27 cellular contexts compared by ENCODE assay signal in genomic region chr2:30645745-30646119, GRCh38.
"Had no signal": no experiment of that assay in that cellular context is flagged by ENCODE, and none has a peak within 500 bp of the region (broad histone marks: within the 10 kb centered on the region; RNA-seq: fewer than 3 reads in every experiment).

No MANE protein-coding gene starts in this region.

- H3K4me3 ChIP-seq: ovary, prostate gland, stomach, thyroid gland, upper lobe of left lung had no signal

- H3K27me3 ChIP-seq: ovary, stomach, thyroid gland, upper lobe of left lung had no signal

- H3K4me1 Mint-ChIP-seq: activated CD4-positive, alpha-beta T cell treated with anti-CD3 and anti-CD28 coated beads, Interleukin-2, amount 10 ng/mL, durations not matched to agents 7 days and 5 days; activated naive CD4-positive, alpha-beta T cell treated with anti-CD3 and anti-CD28 coated beads, Interleukin-2, amount 50 U/mL, for 24 hours; activated naive CD8-positive, alpha-beta T cell treated with anti-CD3 and anti-CD28 coated beads, Interleukin-2, amount 50 U/mL, for 24 hours; natural killer cell had no signal

- H3K9me3 ChIP-seq: ovary, prostate gland, stomach, thyroid gland, upper lobe of left lung had no signal

- H3K27ac ChIP-seq: ovary, prostate gland, stomach, thyroid gland, upper lobe of left lung had no signal

- H3K36me3 ChIP-seq: ovary, prostate gland had no signal

- H3K27ac Mint-ChIP-seq: activated CD4-positive, alpha-beta T cell treated with anti-CD3 and anti-CD28 coated beads, Interleukin-2, amount 10 ng/mL, durations not matched to agents 7 days and 5 days; activated CD8-positive, alpha-beta T cell treated with anti-CD3 and anti-CD28 coated beads for 36 hours; activated naive CD4-positive, alpha-beta T cell treated with anti-CD3 and anti-CD28 coated beads, Interleukin-2, amount 50 U/mL, for 24 hours; activated naive CD8-positive, alpha-beta T cell treated with anti-CD3 and anti-CD28 coated beads, Interleukin-2, amount 50 U/mL, for 24 hours; activated T-helper 17 cell treated with anti-CD3 and anti-CD28 coated beads, Interleukin-2, amount 50 U/mL, for 72 hours; effector memory CD8-positive, alpha-beta T cell; natural killer cell; stimulated activated naive B cell treated with anti-CD40 and anti-IgM and Interleukin-4, amounts not matched to agents 10 μg/mL and 1 μg/mL and 100 μg/mL, for 72 hours; WTC11 had no signal

- H3K9me3 Mint-ChIP-seq: activated CD4-positive, alpha-beta T cell treated with anti-CD3 and anti-CD28 coated beads, Interleukin-2, amount 10 ng/mL, durations not matched to agents 7 days and 5 days; activated CD8-positive, alpha-beta T cell treated with anti-CD3 and anti-CD28 coated beads for 36 hours; activated naive CD4-positive, alpha-beta T cell treated with anti-CD3 and anti-CD28 coated beads, Interleukin-2, amount 50 U/mL, for 24 hours; activated naive CD8-positive, alpha-beta T cell treated with anti-CD3 and anti-CD28 coated beads, Interleukin-2, amount 50 U/mL, for 24 hours; activated T-cell treated with anti-CD3 and anti-CD28 coated beads, Interleukin-2, amount 50 U/mL, for 4 hours; activated T-helper 17 cell treated with anti-CD3 and anti-CD28 coated beads, Interleukin-2, amount 50 U/mL, for 72 hours; effector memory CD8-positive, alpha-beta T cell; natural killer cell; stimulated activated naive B cell treated with anti-CD40 and anti-IgM and Interleukin-4, amounts not matched to agents 10 μg/mL and 1 μg/mL and 100 μg/mL, for 72 hours; WTC11 had no signal

- DNase-seq: activated CD4-positive, alpha-beta T cell treated with anti-CD3 and anti-CD28 coated beads for 1 hour; activated CD4-positive, alpha-beta T cell treated with anti-CD3 and anti-CD28 coated beads, Interleukin-2, amount 10 ng/mL, durations not matched to agents 7 days and 5 days; activated CD8-positive, alpha-beta T cell treated with anti-CD3 and anti-CD28 coated beads for 36 hours; activated gamma-delta T cell treated with Interleukin-2 at 50 U/mL for 16 hours; activated naive CD8-positive, alpha-beta T cell treated with anti-CD3 and anti-CD28 coated beads, Interleukin-2, amount 50 U/mL, for 24 hours; activated T-cell treated with anti-CD3 and anti-CD28 coated beads, Interleukin-2, amount 50 U/mL, for 4 hours; amygdala; caudate nucleus; cortex of kidney; effector memory CD8-positive, alpha-beta T cell; head of caudate nucleus; hippocampal formation; left colon; mesendoderm; natural killer cell; ovary; stimulated activated CD4-positive, alpha-beta T cell treated with anti-CD3 and anti-CD28 coated beads, Interleukin-15, amount 100 ng/mL, for 24 hours; stimulated activated CD4-positive, alpha-beta T cell treated with anti-CD3 and anti-CD28 coated beads, Interleukin-2, amount 100 ng/mL, for 24 hours; stimulated activated naive B cell treated with anti-CD40 and anti-IgM and Interleukin-4, amounts not matched to agents 10 μg/mL and 1 μg/mL and 100 μg/mL, for 72 hours; stomach; T-helper 2 cell had no signal

- H3K4me1 ChIP-seq: prostate gland, upper lobe of left lung had no signal

- H3K36me3 Mint-ChIP-seq: natural killer cell had no signal

- H3K27me3 Mint-ChIP-seq: activated CD4-positive, alpha-beta T cell treated with anti-CD3 and anti-CD28 coated beads, Interleukin-2, amount 10 ng/mL, durations not matched to agents 7 days and 5 days; activated CD8-positive, alpha-beta T cell treated with anti-CD3 and anti-CD28 coated beads for 36 hours; activated naive CD4-positive, alpha-beta T cell treated with anti-CD3 and anti-CD28 coated beads, Interleukin-2, amount 50 U/mL, for 24 hours; activated naive CD8-positive, alpha-beta T cell treated with anti-CD3 and anti-CD28 coated beads, Interleukin-2, amount 50 U/mL, for 24 hours; activated T-helper 17 cell treated with anti-CD3 and anti-CD28 coated beads, Interleukin-2, amount 50 U/mL, for 72 hours; effector memory CD8-positive, alpha-beta T cell; stimulated activated naive B cell treated with anti-CD40 and anti-IgM and Interleukin-4, amounts not matched to agents 10 μg/mL and 1 μg/mL and 100 μg/mL, for 72 hours had no signal

- H3K4me3 Mint-ChIP-seq: activated CD4-positive, alpha-beta T cell treated with anti-CD3 and anti-CD28 coated beads, Interleukin-2, amount 10 ng/mL, durations not matched to agents 7 days and 5 days; activated CD8-positive, alpha-beta T cell treated with anti-CD3 and anti-CD28 coated beads for 36 hours; activated naive CD4-positive, alpha-beta T cell treated with anti-CD3 and anti-CD28 coated beads, Interleukin-2, amount 50 U/mL, for 24 hours; activated naive CD8-positive, alpha-beta T cell treated with anti-CD3 and anti-CD28 coated beads, Interleukin-2, amount 50 U/mL, for 24 hours; activated T-cell treated with anti-CD3 and anti-CD28 coated beads, Interleukin-2, amount 50 U/mL, for 4 hours; activated T-helper 17 cell treated with anti-CD3 and anti-CD28 coated beads, Interleukin-2, amount 50 U/mL, for 72 hours; effector memory CD8-positive, alpha-beta T cell; natural killer cell; stimulated activated naive B cell treated with anti-CD40 and anti-IgM and Interleukin-4, amounts not matched to agents 10 μg/mL and 1 μg/mL and 100 μg/mL, for 72 hours; WTC11 had no signal
